Comparison of ENCODE assay signal across 27 cellular contexts in genomic region chr14:92544051-92544730, GRCh38. TPM values are rescaled to one million over a fixed set of nuclear protein-coding genes. Genes with fewer than 3 reads are reported as not detected.
DNase-seq lines count a peak whose midpoint lies in the region; ATAC-seq and TF ChIP-seq lines count a peak whose summit lies in the region.
"Had no signal": no experiment of that assay in that cellular context is flagged by ENCODE, and none has a peak within 500 bp of the region (broad histone marks: within the 10 kb centered on the region; RNA-seq: fewer than 3 reads in every experiment).

No MANE protein-coding gene starts in this region.

- H3K36me3 Mint-ChIP-seq in CD4-positive, alpha-beta T cell (ENCODE audit: low read depth): no peaks in the 10 kb centered on the region
- H3K36me3 Mint-ChIP-seq in IgD-negative memory B cell (no peaks in the 10 kb centered on the region), osteocyte (ENCODE audit: unreplicated experiment) (peaks cover 4% of the 10 kb centered on the region)
- H3K36me3 Mint-ChIP-seq: naive B cell had no signal

- H4K91ac ChIP-seq in neuronal stem cell (ENCODE audit: low read depth, low read length, poor library complexity): no peak overlapping the region

- no peak overlapping the region for H3K4me2 ChIP-seq in neuronal stem cell (ENCODE audit: insufficient read depth, low read length, poor library complexity, severe bottlenecking)

- CTCF ChIA-PET in CD4-positive, alpha-beta T cell (lab: Charles Lee): interaction anchor here (0.9 kb wide), 1 partner anchor 12 kb away, joined by 3 read pairs; no protein-coding TSS in a partner anchor

- no peak overlapping the region for H3K4me3 ChIP-seq in epithelial cell of esophagus (ENCODE audit: low read length)
- H3K4me3 ChIP-seq in neuronal stem cell (ENCODE audit: low read length in 2 of 2): no peak overlapping the region
- H3K4me3 ChIP-seq: cardiac muscle cell, pancreas, right atrium auricular region, testis had no signal

- peak overlapping the region; percentile 35 for H3K27ac Mint-ChIP-seq in CD4-positive, alpha-beta T cell
- H3K27ac Mint-ChIP-seq in IgD-negative memory B cell: peak overlapping the region in 2 of 3 donors; percentile 24 to 75
- peak overlapping the region; percentile 53 for H3K27ac Mint-ChIP-seq in osteocyte (ENCODE audit: unreplicated experiment)
- H3K27ac Mint-ChIP-seq: dendritic cell treated with granulocyte-macrophage colony-stimulating factor and Interleukin-4, amounts not matched to agents 40 ng/mL and 50 ng/mL, for 4 days; T-helper 1 cell treated with Interleukin-12 subunit alpha and Interleukin-12 subunit beta and Interleukin-4 antibody, amounts not matched to agents 30 μg/mL and 1 μg/mL, for 36 hours had no signal

- no peak overlapping the region for H3K14ac ChIP-seq in neuronal stem cell (ENCODE audit: low read length)

- no peak overlapping the region for H2BK120ac ChIP-seq in neuronal stem cell (ENCODE audit: low read depth, low read length)

- no peak for ATAC-seq in CD4-positive, alpha-beta T cell (ENCODE audit: poor library complexity)
- ATAC-seq in HG02884 (IDR thresholded peaks at IDR 0.05; ENCODE audit: unreplicated experiment): no peak
- ATAC-seq: pancreas had no signal

- H3K4ac ChIP-seq in neuronal stem cell (ENCODE audit: low read length): no peak overlapping the region

- no peak overlapping the region for H2BK5ac ChIP-seq in neuronal stem cell (ENCODE audit: low read length)

- no peak overlapping the region for H3K23ac ChIP-seq in neuronal stem cell (ENCODE audit: low read depth, low read length, poor library complexity)

- H3K9me3 ChIP-seq in CD4-positive, alpha-beta T cell (ENCODE audit: control insufficient read depth, low read length): no peaks in the 10 kb centered on the region
- peaks cover 0 to 10% of the 10 kb centered on the region in 2 donors for H3K9me3 ChIP-seq in neuronal stem cell (replicated peaks in 1 of 2; ENCODE audit: control insufficient read depth in 2 of 2, insufficient read depth in 1 of 2, low read depth in 1 of 2, low read length in 2 of 2)
- H3K9me3 ChIP-seq: pancreas, right atrium auricular region, testis had no signal

- no peak overlapping the region for H3K4me3 Mint-ChIP-seq in CD4-positive, alpha-beta T cell
- H3K4me3 Mint-ChIP-seq in IgD-negative memory B cell (no peak overlapping the region), osteocyte (ENCODE audit: unreplicated experiment) (no peak overlapping the region)
- H3K4me3 Mint-ChIP-seq: dendritic cell treated with granulocyte-macrophage colony-stimulating factor and Interleukin-4, amounts not matched to agents 40 ng/mL and 50 ng/mL, for 4 days; naive B cell; T-helper 1 cell treated with Interleukin-12 subunit alpha and Interleukin-12 subunit beta and Interleukin-4 antibody, amounts not matched to agents 30 μg/mL and 1 μg/mL, for 36 hours had no signal

- POLR2A ChIA-PET in CD4-positive, alpha-beta T cell (lab: Charles Lee): interaction anchor here (1.1 kb wide), 2 partner anchors 9 to 42 kb away, joined by 3 read pairs; no protein-coding TSS in a partner anchor

- no peak for TF ChIP-seq CTCF in CD4-positive, alpha-beta T cell (IDR thresholded peaks at IDR 0.05)
- TF ChIP-seq CTCF in epithelial cell of esophagus (IDR thresholded peaks at IDR 0.05; ENCODE audit: insufficient read depth, low read depth, low read length, missing control alignments): no peak
- TF ChIP-seq CTCF in osteocyte (IDR thresholded peaks at IDR 0.05): no peak

- H3K27ac ChIP-seq in CD4-positive, alpha-beta T cell (ENCODE audit: low read depth, low read length): no peak overlapping the region
- H3K27ac ChIP-seq in neuronal stem cell (replicated peaks; ENCODE audit: low read length): no peak overlapping the region
- H3K27ac ChIP-seq: cardiac muscle cell, pancreas, right atrium auricular region, testis had no signal

- no peak overlapping the region for H3K18ac ChIP-seq in neuronal stem cell (ENCODE audit: low read length)

- H2BK12ac ChIP-seq in neuronal stem cell (ENCODE audit: low read length): no peak overlapping the region

- H3K9me3 Mint-ChIP-seq in CD4-positive, alpha-beta T cell: no peaks in the 10 kb centered on the region
- H3K9me3 Mint-ChIP-seq in IgD-negative memory B cell (peaks cover 0 to 1% (median 0%) of the 10 kb centered on the region in 3 donors), osteocyte (ENCODE audit: unreplicated experiment) (no peaks in the 10 kb centered on the region)
- H3K9me3 Mint-ChIP-seq: dendritic cell treated with granulocyte-macrophage colony-stimulating factor and Interleukin-4, amounts not matched to agents 40 ng/mL and 50 ng/mL, for 4 days; naive B cell; T-helper 1 cell treated with Interleukin-12 subunit alpha and Interleukin-12 subunit beta and Interleukin-4 antibody, amounts not matched to agents 30 μg/mL and 1 μg/mL, for 36 hours had no signal

- DNase-seq in CD4-positive, alpha-beta T cell: no peak
- DNase-seq in epithelial cell of esophagus (ENCODE audit: low read depth) (peak; percentile 38), osteocyte (ENCODE audit: extremely low spot score, unreplicated experiment) (no peak), neuronal stem cell (ENCODE audit: low spot score) (no peak), ACHN (no peak), NCI-H1417 (lab: John Stamatoyannopoulos, UW) (no peak)
- DNase-seq: activated CD4-positive, CD25-positive, alpha-beta regulatory T cell treated with anti-CD3 and anti-CD28 coated beads, Interleukin-2, amount 50 U/mL, for 72 hours; activated naive CD4-positive, alpha-beta T cell treated with Interleukin-2 at 50 U/mL for 16 hours; activated T-cell treated with anti-CD3 and anti-CD28 coated beads, Interleukin-2, amount 50 U/mL, for 48 hours; DMS153; GDM1; naive B cell; NCI-H146; NCI-H2171; NCI-H524 treated with DMSO at 0.1 percent for 48 hours; pancreas; RPMI8226; stimulated activated CD4-positive, alpha-beta T cell treated with anti-CD3 and anti-CD28 coated beads, Interleukin-12 subunit alpha, Interleukin-12 subunit beta, amount 100 ng/mL, for 4 hours; stimulated activated CD4-positive, alpha-beta T cell treated with anti-CD3 and anti-CD28 coated beads, Interleukin-4, amount 100 ng/mL, for 24 hours; stimulated activated naive CD4-positive, alpha-beta T cell; testis had no signal

- no peak overlapping the region for H4K8ac ChIP-seq in neuronal stem cell (ENCODE audit: low read depth, low read length)

- H2AK5ac ChIP-seq in neuronal stem cell (ENCODE audit: low read depth, low read length): no peak overlapping the region

- no peaks in the 10 kb centered on the region for H3K27me3 ChIP-seq in CD4-positive, alpha-beta T cell (ENCODE audit: control insufficient read depth, insufficient read depth, low read length)
- no peaks in the 10 kb centered on the region for H3K27me3 ChIP-seq in neuronal stem cell (ENCODE audit: control insufficient read depth in 3 of 3, insufficient read depth in 3 of 3, low read depth in 1 of 3, low read length in 3 of 3)
- H3K27me3 ChIP-seq: cardiac muscle cell, pancreas, right atrium auricular region, testis had no signal

- in situ Hi-C loops in ACHN (cut with HindIII; ENCODE audit: low pct_ligation_motif_present, low pct_unique_long_range_greater_than_20kb, low sequenced_read_pairs): no loop called here

- no peaks in the 10 kb centered on the region for H3K36me3 ChIP-seq in neuronal stem cell (replicated peaks in 1 of 2; ENCODE audit: control insufficient read depth in 2 of 2, insufficient read depth in 2 of 2, low read length in 2 of 2)
- H3K36me3 ChIP-seq: cardiac muscle cell, pancreas, right atrium auricular region had no signal

- peaks cover 43% of the 10 kb centered on the region for H3K4me1 Mint-ChIP-seq in CD4-positive, alpha-beta T cell (ENCODE audit: low read depth)
- H3K4me1 Mint-ChIP-seq in IgD-negative memory B cell (peaks cover 0 to 9% (median 3%) of the 10 kb centered on the region in 3 donors), osteocyte (ENCODE audit: unreplicated experiment) (peaks cover 47% of the 10 kb centered on the region)

- intact Hi-C loops in CD4-positive, alpha-beta T cell (cut with DNase I, micrococcal nuclease): loop anchor here in 1 of 2 experiments (10.0 kb wide), 1 partner anchor 111 kb away; no protein-coding TSS in a partner anchor

- H2AFZ ChIP-seq in neuronal stem cell (ENCODE audit: low read length): no peak overlapping the region

- no peak overlapping the region for H2BK15ac ChIP-seq in neuronal stem cell (ENCODE audit: low read length)

- H3K79me1 ChIP-seq in neuronal stem cell (ENCODE audit: low read depth, low read length): no peaks in the 10 kb centered on the region

- WGBS in neuronal stem cell (ENCODE audit: extremely low coverage in 2 of 2, insufficient read length in 2 of 2, insufficient replicate concordance in 1 of 2), 2 donors: no CpG with 5 or more reads among the region's 6 CpGs

- H3K27me3 Mint-ChIP-seq in CD4-positive, alpha-beta T cell: no peaks in the 10 kb centered on the region
- H3K27me3 Mint-ChIP-seq in IgD-negative memory B cell (peaks cover 3% of the 10 kb centered on the region), osteocyte (ENCODE audit: unreplicated experiment) (no peaks in the 10 kb centered on the region)
- H3K27me3 Mint-ChIP-seq: dendritic cell treated with granulocyte-macrophage colony-stimulating factor and Interleukin-4, amounts not matched to agents 40 ng/mL and 50 ng/mL, for 4 days; naive B cell had no signal

- H3K9ac ChIP-seq in neuronal stem cell (ENCODE audit: low read depth, low read length, poor library complexity): no peak overlapping the region

- H3K4me1 ChIP-seq in neuronal stem cell (ENCODE audit: control insufficient read depth in 2 of 2, insufficient read depth in 1 of 2, low read depth in 1 of 2, low read length in 2 of 2): peaks cover 0 to 3% of the 10 kb centered on the region in 2 donors
- H3K4me1 ChIP-seq: pancreas had no signal

RNA-seq across cellular contexts. Expression of gene RIN3, which starts 30.6 kb away (rescaled TPM):
- 10 to 100 TPM; 67.9 to 72.2 TPM for total RNA-seq in CD4-positive, alpha-beta T cell
- polyA plus RNA-seq in IgD-negative memory B cell: 29.4 TPM
- total RNA-seq in osteocyte: 26.7 and 31.3 TPM in 2 replicates
- polyA plus RNA-seq in neuronal stem cell (2013, experiment 1 of 2): 1.3 TPM
- polyA plus RNA-seq in neuronal stem cell (2013, experiment 2 of 2): 1.6 TPM
